ENCODE assay signal across 25 cellular contexts in the genomic region with DNA sequence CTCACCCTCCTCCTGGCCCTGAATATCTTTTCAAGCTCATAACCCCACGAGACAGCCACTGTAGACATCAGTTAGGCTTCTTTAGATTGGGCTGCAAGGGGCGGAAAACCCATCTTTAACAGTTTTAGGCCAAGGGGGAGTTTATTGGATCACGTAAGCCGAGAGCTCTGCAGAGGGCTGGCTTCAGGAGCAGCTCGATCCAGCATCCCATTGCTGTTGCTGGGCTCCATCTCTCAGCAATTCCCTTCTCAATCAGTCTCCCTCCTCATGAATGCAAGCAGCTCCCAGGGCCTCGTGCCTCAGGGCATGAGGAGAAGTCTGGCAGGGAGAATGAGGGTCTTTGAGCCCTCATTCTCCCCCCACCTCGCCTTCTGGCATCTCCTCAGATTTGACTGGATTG. TPM values are rescaled to one million over a fixed set of nuclear protein-coding genes. Genes with fewer than 3 reads are reported as not detected.
DNase-seq lines count a peak whose midpoint lies in the region; ATAC-seq and TF ChIP-seq lines count a peak whose summit lies in the region.
"Had no signal": no experiment of that assay in that cellular context is flagged by ENCODE, and none has a peak within 500 bp of the region (broad histone marks: within the 10 kb centered on the region; RNA-seq: fewer than 3 reads in every experiment).

No MANE protein-coding gene starts in this region.

- no peaks in the 10 kb centered on the region for H3K79me2 ChIP-seq in neural progenitor cell (ENCODE audit: low read depth)

- no peaks in the 10 kb centered on the region for H3K4me1 Mint-ChIP-seq in natural killer cell treated with Interleukin-12 subunit alpha and Interleukin-12 subunit beta and Interleukin-15 and Interleukin-18, amount 100 ng/mL, for 72 hours (ENCODE audit: low read depth in 2 of 2)
- H3K4me1 Mint-ChIP-seq in natural killer cell: no peaks in the 10 kb centered on the region
- H3K4me1 Mint-ChIP-seq in neural progenitor cell: peaks cover 27% of the 10 kb centered on the region
- H3K4me1 Mint-ChIP-seq: CD14-positive monocyte; CD4-positive, alpha-beta memory T cell; CD4-positive, CD25-positive, alpha-beta regulatory T cell; CD8-positive, alpha-beta memory T cell had no signal

- no peak for TF ChIP-seq EP300 in gastroesophageal sphincter (IDR thresholded peaks at IDR 0.05)

- ATAC-seq in natural killer cell treated with Interleukin-12 subunit alpha and Interleukin-12 subunit beta and Interleukin-15 and Interleukin-18, amount 100 ng/mL, for 72 hours: no peak
- no peak for ATAC-seq in natural killer cell
- no peak for ATAC-seq in RWPE2 (ENCODE audit: low read depth)
- ATAC-seq in gastroesophageal sphincter: no peak

- H3K4me1 ChIP-seq in RWPE2 (ENCODE audit: insufficient read depth, poor library complexity, severe bottlenecking) (no peaks in the 10 kb centered on the region), muscle layer of colon (ENCODE audit: insufficient read depth, low read length) (peaks cover 36% of the 10 kb centered on the region), gastroesophageal sphincter (peaks cover 0 to 2% (median 0%) of the 10 kb centered on the region in 3 donors), neural progenitor cell (no peaks in the 10 kb centered on the region)
- H3K4me1 ChIP-seq: BE2C had no signal

- no peaks in the 10 kb centered on the region for H4K20me1 ChIP-seq in neural progenitor cell (ENCODE audit: low read depth)
- H4K20me1 ChIP-seq: BLaER1 had no signal

- H3K9ac ChIP-seq in muscle layer of colon (ENCODE audit: low read length): no peak overlapping the region
- H3K9ac ChIP-seq in neural progenitor cell: no peak overlapping the region
- H3K9ac ChIP-seq: BLaER1 had no signal

- H3K36me3 Mint-ChIP-seq in natural killer cell treated with Interleukin-12 subunit alpha and Interleukin-12 subunit beta and Interleukin-15 and Interleukin-18, amount 100 ng/mL, for 72 hours: no peaks in the 10 kb centered on the region
- H3K36me3 Mint-ChIP-seq in natural killer cell (no peaks in the 10 kb centered on the region), neural progenitor cell (no peaks in the 10 kb centered on the region)
- H3K36me3 Mint-ChIP-seq: CD4-positive, alpha-beta memory T cell; CD4-positive, CD25-positive, alpha-beta regulatory T cell; CD8-positive, alpha-beta memory T cell had no signal

- no peaks in the 10 kb centered on the region for H3K27me3 ChIP-seq in RWPE2 (ENCODE audit: insufficient read depth, poor library complexity, severe bottlenecking)
- no peaks in the 10 kb centered on the region for H3K27me3 ChIP-seq in muscle layer of colon (ENCODE audit: control insufficient read depth in 1 of 2, insufficient read depth in 2 of 2, low read length in 2 of 2)
- no peaks in the 10 kb centered on the region for H3K27me3 ChIP-seq in gastroesophageal sphincter
- H3K27me3 ChIP-seq in neural progenitor cell: no peaks in the 10 kb centered on the region
- H3K27me3 ChIP-seq: BE2C, BLaER1 had no signal

- no peaks in the 10 kb centered on the region for H3K36me3 ChIP-seq in RWPE2 (ENCODE audit: low read depth)
- peaks cover 13% of the 10 kb centered on the region for H3K36me3 ChIP-seq in muscle layer of colon (ENCODE audit: insufficient read depth, low read length)
- H3K36me3 ChIP-seq in gastroesophageal sphincter: peaks cover 0 to 71% of the 10 kb centered on the region in 2 donors
- H3K36me3 ChIP-seq in neural progenitor cell: no peaks in the 10 kb centered on the region
- H3K36me3 ChIP-seq: BE2C had no signal

- H3K9me3 ChIP-seq in RWPE2 (ENCODE audit: severe bottlenecking) (no peaks in the 10 kb centered on the region), muscle layer of colon (ENCODE audit: low read length) (no peaks in the 10 kb centered on the region), gastroesophageal sphincter (no peaks in the 10 kb centered on the region), neural progenitor cell (ENCODE audit: low read depth) (no peaks in the 10 kb centered on the region)
- H3K9me3 ChIP-seq: BE2C, BLaER1 had no signal

- no peak overlapping the region for H3K4me3 Mint-ChIP-seq in natural killer cell treated with Interleukin-12 subunit alpha and Interleukin-12 subunit beta and Interleukin-15 and Interleukin-18, amount 100 ng/mL, for 72 hours
- H3K4me3 Mint-ChIP-seq in natural killer cell (no peak overlapping the region), neural progenitor cell (no peak overlapping the region)
- H3K4me3 Mint-ChIP-seq: CD14-positive monocyte; CD4-positive, alpha-beta memory T cell; CD4-positive, CD25-positive, alpha-beta regulatory T cell; CD8-positive, alpha-beta memory T cell had no signal

- TF ChIP-seq POLR2A in gastroesophageal sphincter (IDR thresholded peaks at IDR 0.05): no peak

- H3K4me3 ChIP-seq in RWPE2 (ENCODE audit: severe bottlenecking) (no peak overlapping the region), muscle layer of colon (ENCODE audit: low read depth in 1 of 2, low read length in 2 of 2) (no peak overlapping the region), gastroesophageal sphincter (no peak overlapping the region), neural progenitor cell (no peak overlapping the region)
- H3K4me3 ChIP-seq: BLaER1 had no signal

- H3K27ac ChIP-seq in RWPE2 (ENCODE audit: poor library complexity, severe bottlenecking): no peak overlapping the region
- peak overlapping the region; percentile 45 for H3K27ac ChIP-seq in muscle layer of colon (ENCODE audit: low read depth, low read length)
- no peak overlapping the region for H3K27ac ChIP-seq in gastroesophageal sphincter
- no peak overlapping the region for H3K27ac ChIP-seq in neural progenitor cell
- H3K27ac ChIP-seq: BLaER1 had no signal

- no peaks in the 10 kb centered on the region for H3F3A ChIP-seq in neural progenitor cell (ENCODE audit: low read depth)

- H3K27ac Mint-ChIP-seq in natural killer cell treated with Interleukin-12 subunit alpha and Interleukin-12 subunit beta and Interleukin-15 and Interleukin-18, amount 100 ng/mL, for 72 hours: no peak overlapping the region
- no peak overlapping the region for H3K27ac Mint-ChIP-seq in natural killer cell
- no peak overlapping the region for H3K27ac Mint-ChIP-seq in neural progenitor cell
- H3K27ac Mint-ChIP-seq: CD4-positive, alpha-beta memory T cell; CD4-positive, CD25-positive, alpha-beta regulatory T cell; CD8-positive, alpha-beta memory T cell had no signal

- DNase-seq in natural killer cell treated with Interleukin-12 subunit alpha and Interleukin-12 subunit beta and Interleukin-15 and Interleukin-18, amount 100 ng/mL, for 72 hours (ENCODE audit: low spot score): peak; percentile 29
- DNase-seq in natural killer cell: no peak
- peak; percentile 15 for DNase-seq in RWPE2 (ENCODE audit: low spot score)
- DNase-seq in NCI-H128 (lab: John Stamatoyannopoulos, UW; ENCODE audit: unreplicated experiment): no peak
- DNase-seq in neural progenitor cell (ENCODE audit: low spot score): no peak
- DNase-seq: 8988T; ACHN; BE2C; C1 segment of cervical spinal cord; CD4-positive, alpha-beta memory T cell; CD4-positive, CD25-positive, alpha-beta regulatory T cell; CD8-positive, alpha-beta memory T cell; COR-L47; DMS 273 treated with DMSO at 0.1 percent for 48 hours; DMS153; DMS53; DMS79; DND-41; EL; GF-D8 had no signal

- intact Hi-C loops in natural killer cell (cut with micrococcal nuclease): no loop called here

- TF ChIP-seq CTCF in natural killer cell (IDR thresholded peaks at IDR 0.05) (no peak), RWPE2 (IDR thresholded peaks at IDR 0.05; ENCODE audit: poor library complexity, severe bottlenecking) (no peak), gastroesophageal sphincter (IDR thresholded peaks at IDR 0.05) (no peak), neural progenitor cell (IDR thresholded peaks at IDR 0.05) (no peak)

- H3K27me3 Mint-ChIP-seq in natural killer cell treated with Interleukin-12 subunit alpha and Interleukin-12 subunit beta and Interleukin-15 and Interleukin-18, amount 100 ng/mL, for 72 hours: peaks cover 0 to 7% of the 10 kb centered on the region in 2 donors
- no peaks in the 10 kb centered on the region for H3K27me3 Mint-ChIP-seq in natural killer cell (ENCODE audit: low read depth in 2 of 2)
- peaks cover 47% of the 10 kb centered on the region for H3K27me3 Mint-ChIP-seq in neural progenitor cell (ENCODE audit: insufficient read depth, low read depth)
- H3K27me3 Mint-ChIP-seq: CD4-positive, CD25-positive, alpha-beta regulatory T cell had no signal

- 94 to 100% methylated on average over 2 to 3 of the region's 7 CpGs for WGBS in gastroesophageal sphincter (ENCODE audit: low coverage in 1 of 2), 2 donors

- no peaks in the 10 kb centered on the region for H3K9me3 Mint-ChIP-seq in natural killer cell treated with Interleukin-12 subunit alpha and Interleukin-12 subunit beta and Interleukin-15 and Interleukin-18, amount 100 ng/mL, for 72 hours
- H3K9me3 Mint-ChIP-seq in natural killer cell (no peaks in the 10 kb centered on the region), neural progenitor cell (no peaks in the 10 kb centered on the region)
- H3K9me3 Mint-ChIP-seq: CD8-positive, alpha-beta memory T cell had no signal

- H3K4me2 ChIP-seq in neural progenitor cell: no peak overlapping the region
- H3K4me2 ChIP-seq: BLaER1 had no signal

- H2AFZ ChIP-seq in neural progenitor cell (replicated peaks): no peak overlapping the region

RNA-seq across cellular contexts. Expression of gene ADGRD1, which starts 59.4 kb away (rescaled TPM):
- not detected for total RNA-seq in natural killer cell treated with Interleukin-12 subunit alpha and Interleukin-12 subunit beta and Interleukin-15 and Interleukin-18, amount 100 ng/mL, for 72 hours
- total RNA-seq in natural killer cell: 1 to 10 TPM in 2 of 3 donors, under 1 TPM in 1; 0.50 to 3.9 (median 1.4) TPM
- total RNA-seq in gastroesophageal sphincter: 10 to 100 TPM; 19.1 to 43.4 (median 31.3) TPM
- total RNA-seq in neural progenitor cell (ENCODE audit: low replicate concordance): 0.40 TPM in 1 of 2 replicates, not detected in the other
- total RNA-seq: A673; CD4-positive, alpha-beta memory T cell; CD4-positive, CD25-positive, alpha-beta regulatory T cell had no signal

Comparison
In these comparisons a context has a peak if more than half of its experiments do, and no peak if none do; other contexts are left out.
1. DNase-seq: peak in natural killer cell treated with Interleukin-12 subunit alpha and Interleukin-12 subunit beta and Interleukin-15 and Interleukin-18, amount 100 ng/mL, for 72 hours (single experiment) and RWPE2 (single experiment); none in natural killer cell (single experiment), NCI-H128 (single experiment) and neural progenitor cell (single experiment).
2. RNA of gene ADGRD1, which starts 59.4 kb away (total RNA-seq): 19.1 to 43.4 TPM in gastroesophageal sphincter; 0.50 to 3.9 TPM in natural killer cell, not detected in natural killer cell treated with Interleukin-12 subunit alpha and Interleukin-12 subunit beta and Interleukin-15 and Interleukin-18, amount 100 ng/mL, for 72 hours and 0.40 TPM in neural progenitor cell; every median in the first group is over 4 times any median in the second.